8 cellular contexts compared by ENCODE assay signal in genomic region chr2:157497603-157498314, GRCh38. TPM values are rescaled to one million over a fixed set of nuclear protein-coding genes. Genes with fewer than 3 reads are reported as not detected.
A peak's percentile ranks its signal among the peaks of the same experiment; 100 is the strongest.
DNase-seq lines count a peak whose midpoint lies in the region; ATAC-seq, FAIRE-seq and TF ChIP-seq lines count a peak whose summit lies in the region.

No MANE protein-coding gene starts in this region.

- TF ChIP-seq CTCF in AG09319 (IDR thresholded peaks at IDR 0.05; ENCODE audit: low read depth, low read length) (peak; percentile 71), GM13977 (IDR thresholded peaks at IDR 0.05; ENCODE audit: extremely low read depth, insufficient read depth, missing control alignments) (peak; percentile 82), fibroblast of the aortic adventitia (IDR thresholded peaks at IDR 0.05; ENCODE audit: insufficient read depth, low read length) (peak; percentile 74), pancreas (IDR thresholded peaks at IDR 0.05) (peak; percentile 13 to 50 (median 28)), ovary (IDR thresholded peaks at IDR 0.05) (peak in 1 of 3 donors; percentile 35)

- no peaks in the 10 kb centered on the region for H3K27me3 ChIP-seq in pancreas
- no peaks in the 10 kb centered on the region for H3K27me3 ChIP-seq in ovary

- ATAC-seq in HG02623 (IDR thresholded peaks at IDR 0.05; ENCODE audit: unreplicated experiment) = peak; percentile 91
- peak; percentile 66 to 94 (median 93) for ATAC-seq in pancreas

- in situ Hi-C loops in GM13977 (cut with MboI; ENCODE audit: low pct_unique_long_range_greater_than_20kb, low sequenced_read_pairs, unreplicated experiment) = loop anchor here (25.0 kb wide), 1 partner anchor 515 kb away; no protein-coding TSS in a partner anchor

- DNase-seq in AG09319 (ENCODE audit: extremely low read depth, low read depth) (peak; percentile 4), GM13977 (ENCODE audit: low spot score) (peak; percentile 38), NCI-H1048 (lab: John Stamatoyannopoulos, UW) (peak; percentile 2), SKM-1 treated with dmso at 0.1 percent for 144 hours (lab: John Stamatoyannopoulos, UW; ENCODE audit: unreplicated experiment) (peak; percentile 73), fibroblast of the aortic adventitia (ENCODE audit: low read depth) (peak; percentile 38), pancreas (no peak), ovary (no peak)

- H3K4me3 ChIP-seq in fibroblast of the aortic adventitia (ENCODE audit: low read depth, low read length) (no peak overlapping the region), pancreas (no peak overlapping the region), ovary (no peak overlapping the region)

- H3K36me3 ChIP-seq in pancreas = no peaks in the 10 kb centered on the region
- H3K36me3 ChIP-seq in ovary = no peaks in the 10 kb centered on the region

- H3K4me1 ChIP-seq in pancreas = no peaks in the 10 kb centered on the region
- H3K4me1 ChIP-seq in ovary (ENCODE audit: insufficient read depth) = no peaks in the 10 kb centered on the region

- intact Hi-C loops in pancreas (cut with DNase I) (no loop called here), ovary (cut with DNase I) (loop anchor here in 3 of 4 donors (2.0 to 10.0 kb wide), 4 partner anchors 277 to 1257 kb away; no protein-coding TSS in a partner anchor)

- WGBS in pancreas, 2 donors = 23 to 25% methylated on average over 7 of the region's 7 CpGs
- WGBS in ovary, 3 donors = 32 to 35% (median 34%) methylated on average over 7 of the region's 7 CpGs

- H3K9me3 ChIP-seq in pancreas = no peaks in the 10 kb centered on the region
- no peaks in the 10 kb centered on the region for H3K9me3 ChIP-seq in ovary

- no peak for TF ChIP-seq EP300 in ovary (IDR thresholded peaks at IDR 0.05)

- peak; percentile 41 for FAIRE-seq in pancreas (lab: Jason Lieb, UNC)

- TF ChIP-seq POLR2A in ovary (IDR thresholded peaks at IDR 0.05) = no peak

- H3K27ac ChIP-seq in pancreas = no peak overlapping the region
- no peak overlapping the region for H3K27ac ChIP-seq in ovary

RNA-seq across cellular contexts. Expression of gene CYTIP, which starts 53.9 kb away (rescaled TPM):
- 0.82 and 1.4 TPM in 2 replicates for total RNA-seq in fibroblast of the aortic adventitia (ENCODE audit: low replicate concordance)
- total RNA-seq in pancreas = 1 to 10 TPM; 1.2 to 6.4 (median 4.1) TPM
- under 1 TPM; 0.47 to 0.68 TPM for polyA plus RNA-seq in pancreas
- total RNA-seq in ovary = 1 to 10 TPM in 6 of 7 donors, under 1 TPM in 1; 0.66 to 6.1 (median 2.7) TPM
- 1 to 10 TPM in 1 of 2 donors, under 1 TPM in 1; 0.73 to 4.2 TPM for polyA plus RNA-seq in ovary

Comparison
In these comparisons a context has a peak if more than half of its experiments do, and no peak if none do; other contexts are left out.
1. DNase-seq: peak in AG09319 (single experiment), GM13977 (single experiment), NCI-H1048 (single experiment), SKM-1 treated with dmso at 0.1 percent for 144 hours (single experiment) and fibroblast of the aortic adventitia (single experiment); none in pancreas (0 of 6) and ovary (0 of 5).
2. intact Hi-C loops: an anchor here in ovary (2.0 to 10.0 kb wide); none called in pancreas.